8 cellular contexts compared by ENCODE assay signal in genomic region chr2:232876071-232876977, GRCh38. TPM values are rescaled to one million over a fixed set of nuclear protein-coding genes. Genes with fewer than 3 reads are reported as not detected.
A peak's percentile ranks its signal among the peaks of the same experiment; 100 is the strongest.
DNase-seq lines count a peak whose midpoint lies in the region; ATAC-seq lines count a peak whose summit lies in the region.

No MANE protein-coding gene starts in this region.

- peak; percentile 64 for DNase-seq in AG20443 (ENCODE audit: low spot score)
- DNase-seq in RKO (ENCODE audit: low spot score): peak; percentile 79
- peak; percentile 46 for DNase-seq in dermis blood vessel endothelial cell
- DNase-seq in lung microvascular endothelial cell (ENCODE audit: low read depth in 2 of 2): peak; percentile 20 to 45

- peak overlapping the region; percentile 99 for H3K27ac ChIP-seq in temporal lobe (ENCODE audit: low read depth, low read length)

- ATAC-seq in GM19351 (IDR thresholded peaks at IDR 0.05; ENCODE audit: unreplicated experiment) (peak; percentile 52), GM18870 (IDR thresholded peaks at IDR 0.05; ENCODE audit: unreplicated experiment) (no peak), GM21381 (IDR thresholded peaks at IDR 0.05; ENCODE audit: unreplicated experiment) (no peak)

RNA-seq across cellular contexts. Expression of gene SNORC, which starts 6.3 kb away (rescaled TPM):
- total RNA-seq in dermis blood vessel endothelial cell (0.34 and 0.84 TPM in 2 replicates), lung microvascular endothelial cell (under 0.01 and 0.40 TPM in 2 replicates), temporal lobe (0.74 TPM)
